Comparison of ENCODE assay signal across 8 cellular contexts in the genomic region with DNA sequence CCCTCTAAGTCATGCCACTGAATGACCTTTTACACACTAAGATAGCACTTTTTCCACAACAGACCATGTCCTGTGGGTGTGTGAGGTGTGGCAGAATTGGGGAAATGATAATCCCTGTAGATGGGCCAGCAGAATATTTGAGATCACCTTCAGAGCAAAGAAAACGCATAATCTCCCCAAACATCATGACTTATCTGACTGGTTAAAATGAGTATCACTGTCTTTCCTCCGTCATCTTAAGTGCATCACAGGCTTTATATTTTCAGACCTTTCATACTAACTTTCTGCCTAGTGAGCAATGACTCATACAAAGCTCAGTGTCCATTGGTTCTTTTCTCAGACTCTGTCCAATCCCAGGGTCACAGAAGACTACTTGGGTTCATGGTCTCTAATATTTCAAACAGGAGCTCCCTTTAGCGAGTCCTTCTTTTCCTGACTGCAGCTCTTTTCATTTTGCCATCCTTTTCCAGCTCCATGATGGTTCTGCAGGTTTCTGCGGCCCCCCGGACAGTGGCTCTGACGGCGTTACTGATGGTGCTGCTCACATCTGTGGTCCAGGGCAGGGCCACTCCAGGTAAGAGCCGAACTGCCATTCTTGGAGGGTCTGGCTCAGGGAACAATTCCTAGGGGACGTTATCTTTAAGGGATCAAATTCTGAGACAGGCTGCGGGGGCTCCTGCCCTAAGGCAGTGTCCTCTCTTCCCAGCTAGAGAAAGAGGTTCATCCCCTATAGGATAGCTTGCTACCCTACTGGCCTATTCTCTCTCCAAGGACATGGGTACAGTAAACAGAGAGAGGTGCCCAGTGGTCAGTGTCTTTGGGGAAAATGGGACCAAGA. TPM values are rescaled to one million over a fixed set of nuclear protein-coding genes. Genes with fewer than 3 reads are reported as not detected.
DNase-seq lines count a peak whose midpoint lies in the region; ATAC-seq and TF ChIP-seq lines count a peak whose summit lies in the region.

A gene (plus strand): TSS at position 423 of the 838 bp plus-strand sequence. CDS start 52 bp downstream, at position 475.

- TF ChIP-seq CTCF in left lung (IDR thresholded peaks at IDR 0.05), result no peak
- no peak for TF ChIP-seq CTCF in suprapubic skin (IDR thresholded peaks at IDR 0.05)

- ATAC-seq in GM19023 (IDR thresholded peaks at IDR 0.05; ENCODE audit: unreplicated experiment) (peak; percentile 72), HG03066 (IDR thresholded peaks at IDR 0.05; ENCODE audit: low read depth, unreplicated experiment) (peak; percentile 60), left lung (peak; percentile 92)

- intact Hi-C loops in left lung (cut with DNase I), result loop anchor here in 1 of 2 donors (5.0 kb wide), 1 partner anchor 58 kb away; no protein-coding TSS in a partner anchor

- 49% methylated on average over 10 of the region's 10 CpGs for WGBS in suprapubic skin

- peak; percentile 83 for DNase-seq in DMS 273 (lab: John Stamatoyannopoulos, UW; ENCODE audit: unreplicated experiment)
- DNase-seq in RPMI7951 (ENCODE audit: low read depth), result peak; percentile 79
- DNase-seq in cerebellar cortex (ENCODE audit: low spot score), result peak; percentile 92
- no peak for DNase-seq in left lung
- DNase-seq in suprapubic skin (ENCODE audit: low spot score in 2 of 2), result no peak
- no peak for DNase-seq in MG63

- H3K9me3 ChIP-seq in left lung (no peaks in the 10 kb centered on the region), suprapubic skin (no peaks in the 10 kb centered on the region), MG63 (no peaks in the 10 kb centered on the region)

- no peaks in the 10 kb centered on the region for H3K36me3 ChIP-seq in left lung
- no peaks in the 10 kb centered on the region for H3K36me3 ChIP-seq in suprapubic skin
- no peaks in the 10 kb centered on the region for H3K36me3 ChIP-seq in MG63

- H3K4me3 ChIP-seq in left lung (peak within 1 kb of the TSS; percentile 26 to 49), suprapubic skin (peak within 1 kb of the TSS; percentile 37), MG63 (no peak within 1 kb of the TSS)

- H3K4me1 ChIP-seq in left lung (peaks cover 0 to 56% of the 10 kb centered on the region in 2 donors), suprapubic skin (peaks cover 11% of the 10 kb centered on the region)

- H3K27me3 ChIP-seq in left lung (no peaks in the 10 kb centered on the region), suprapubic skin (no peaks in the 10 kb centered on the region), MG63 (0 out of 2 replicates have a peak, but pooled peaks cover 10% of the 10 kb centered on the region)

- TF ChIP-seq POLR2A in suprapubic skin (IDR thresholded peaks at IDR 0.05), result no peak

- no peak for TF ChIP-seq EP300 in suprapubic skin (IDR thresholded peaks at IDR 0.05)

- peak within 1 kb of the TSS; percentile 66 to 83 for H3K27ac ChIP-seq in left lung
- peak within 1 kb of the TSS; percentile 37 for H3K27ac ChIP-seq in suprapubic skin

RNA-seq across cellular contexts. Expression of the gene that starts here (rescaled TPM):
- 29.6 and 35.4 TPM in 2 replicates for total RNA-seq in RPMI7951 (2014; rRNA removed; shearing (Covaris generic))
- total RNA-seq in left lung, result 100 to 1,000 TPM; 206 to 326 TPM
- total RNA-seq in suprapubic skin, result 10 to 100 TPM; 23.7 to 76.6 (median 51.7) TPM
- 9.2 and 54.4 TPM in 2 replicates for total RNA-seq in MG63 (2014; rRNA removed; shearing (Covaris generic); ENCODE audit: low replicate concordance)

Comparison
In these comparisons a context has a peak if more than half of its experiments do, and no peak if none do; other contexts are left out.
1. DNase-seq: peak in DMS 273 (single experiment), RPMI7951 (single experiment) and cerebellar cortex (single experiment); none in left lung (0 of 2), suprapubic skin (0 of 2) and MG63 (single experiment).
2. Peak in every context shown above with its lines, with median percentiles within 50 percentile points of each other: ATAC-seq.